In the genomic region with DNA sequence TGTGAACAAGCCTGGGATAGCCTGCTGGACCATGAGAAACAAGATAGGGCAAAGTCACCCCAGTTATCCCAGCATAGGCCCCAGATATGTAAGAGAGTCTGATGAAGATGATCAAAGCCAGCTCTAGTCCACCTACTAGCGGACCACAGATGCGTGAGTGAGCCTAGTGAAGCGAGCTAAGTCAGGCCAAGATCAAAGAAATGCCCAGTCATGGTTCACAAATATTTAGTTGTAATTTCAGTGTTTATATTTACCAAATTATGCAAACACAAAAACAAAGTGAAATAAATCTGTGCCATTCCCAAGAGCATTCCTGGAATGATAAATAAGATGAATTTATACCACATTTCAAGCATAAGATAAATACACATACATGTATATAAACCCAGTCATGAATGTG, we compare ENCODE assay signal across 29 cellular contexts.
"Had no signal": no experiment of that assay in that cellular context is flagged by ENCODE, and none has a peak within 500 bp of the region (broad histone marks: within the 10 kb centered on the region; RNA-seq: fewer than 3 reads in every experiment).

No MANE protein-coding gene starts in this region.

- H3K4me3 ChIP-seq: left lung, lower lobe of right lung, pancreas, prostate gland, sigmoid colon, spleen, tibial nerve, upper lobe of left lung, vagina had no signal

- H3K9me3 ChIP-seq: left lung, lower lobe of right lung, pancreas, prostate gland, sigmoid colon, spleen, tibial nerve, upper lobe of left lung, vagina had no signal

- ATAC-seq: left colon; left lung; lower lobe of right lung; natural killer cell; pancreas; right cardiac atrium; stimulated activated memory B cell treated with anti-CD40 and anti-IgM and Interleukin-4, amounts not matched to agents 10 μg/mL and 1 μg/mL and 100 μg/mL, for 72 hours; stimulated activated naive CD8-positive, alpha-beta T cell treated with anti-CD3 and anti-CD28 coated beads, Interleukin-15, amount 100 ng/mL, for 72 hours had no signal

- H3K36me3 ChIP-seq: left lung, lower lobe of right lung, pancreas, prostate gland, sigmoid colon, spleen, tibial nerve, upper lobe of left lung, vagina had no signal

- FAIRE-seq: islet of Langerhans, kidney, pancreas, small intestine had no signal

- DNase-seq: hypothalamus; immature natural killer cell; kidney; left colon; left lung; lower lobe of right lung; mammary epithelial cell; mesendoderm; naive B cell; natural killer cell; nucleus accumbens; pancreas; posterior cingulate gyrus; retina; right cardiac atrium; sigmoid colon; small intestine; spleen; stimulated activated CD4-positive, alpha-beta T cell treated with anti-CD3 and anti-CD28 coated beads, Interleukin-4, amount 100 ng/mL, for 4 hours; stimulated activated CD8-positive, alpha-beta memory T cell treated with anti-CD3 and anti-CD28 coated beads, Interleukin-4, amount 100 ng/mL, for 48 hours; stimulated activated naive CD4-positive, alpha-beta T cell treated with Interleukin-2 at 50 U/mL for 16 hours; stimulated activated naive CD8-positive, alpha-beta T cell treated with anti-CD3 and anti-CD28 coated beads, Interleukin-15, amount 100 ng/mL, for 72 hours; substantia nigra; upper lobe of left lung had no signal

- H3K27me3 ChIP-seq: left lung, pancreas, sigmoid colon, spleen, tibial nerve, upper lobe of left lung, vagina had no signal

- H3K27ac ChIP-seq: left lung, lower lobe of right lung, pancreas, prostate gland, sigmoid colon, spleen, tibial nerve, upper lobe of left lung, vagina had no signal

- H3K4me1 ChIP-seq: left lung, lower lobe of right lung, pancreas, prostate gland, spleen, vagina had no signal
